In genomic region chr4:168275836-168276235, GRCh38 we compare ENCODE assay signal across 29 cellular contexts. TPM values are rescaled to one million over a fixed set of nuclear protein-coding genes. Genes with fewer than 3 reads are reported as not detected.
"Had no signal": no experiment of that assay in that cellular context is flagged by ENCODE, and none has a peak within 500 bp of the region (broad histone marks: within the 10 kb centered on the region; RNA-seq: fewer than 3 reads in every experiment).

No MANE protein-coding gene starts in this region.

- H3K9ac ChIP-seq: neural progenitor cell, parathyroid adenoma had no signal

- ATAC-seq: natural killer cell; psoas muscle; right cardiac atrium; sciatic nerve; stimulated activated memory B cell treated with anti-CD40 and anti-IgM and Interleukin-4, amounts not matched to agents 10 μg/mL and 1 μg/mL and 100 μg/mL, for 72 hours; stimulated activated naive CD8-positive, alpha-beta T cell treated with anti-CD3 and anti-CD28 coated beads, Interleukin-15, amount 100 ng/mL, for 72 hours; stimulated activated naive CD8-positive, alpha-beta T cell treated with anti-CD3 and anti-CD28 coated beads, Interleukin-15, Interleukin-2, amounts not matched to agents 100 U/mL and 50 U/mL, for 24 hours; upper lobe of right lung had no signal

- H3K79me2 ChIP-seq: parathyroid adenoma had no signal

- H3K27ac ChIP-seq: neural progenitor cell, ovary, parathyroid adenoma, psoas muscle, skin epidermis, spleen, suprapubic skin, testis, tibial artery, transverse colon, upper lobe of right lung, uterus had no signal

- H3K27me3 ChIP-seq: neural progenitor cell, ovary, spleen, suprapubic skin, testis, tibial artery, transverse colon, upper lobe of right lung, uterus had no signal

- DNase-seq: natural killer cell; occipital lobe; ovary; posterior cingulate gyrus; psoas muscle; right cardiac atrium; spleen; stimulated activated CD4-positive, alpha-beta T cell treated with anti-CD3 and anti-CD28 coated beads, Interleukin-12 subunit alpha, Interleukin-12 subunit beta, amount 100 ng/mL, for 4 hours; stimulated activated CD4-positive, alpha-beta T cell treated with anti-CD3 and anti-CD28 coated beads, Interleukin-1b, Interleukin-23, amount 100 ng/mL, for 48 hours; stimulated activated CD4-positive, alpha-beta T cell treated with anti-CD3 and anti-CD28 coated beads, Interleukin-4, amount 100 ng/mL, for 1 hour; stimulated activated CD4-positive, alpha-beta T cell treated with anti-CD3 and anti-CD28 coated beads, Interleukin-4, amount 100 ng/mL, for 4 hours; stimulated activated CD8-positive, alpha-beta memory T cell treated with anti-CD3 and anti-CD28 coated beads, Interleukin-4, amount 100 ng/mL, for 48 hours; stimulated activated naive CD4-positive, alpha-beta T cell; stimulated activated naive CD8-positive, alpha-beta T cell treated with anti-CD3 and anti-CD28 coated beads, Interleukin-15, amount 100 ng/mL, for 72 hours; stimulated activated naive CD8-positive, alpha-beta T cell treated with anti-CD3 and anti-CD28 coated beads, Interleukin-15, Interleukin-2, amounts not matched to agents 100 U/mL and 50 U/mL, for 24 hours; substantia nigra; testis; tibial artery; transverse colon; upper lobe of right lung; uterus had no signal

- H3K36me3 ChIP-seq: neural progenitor cell, ovary, uterus had no signal

- H3K4me1 ChIP-seq: neural progenitor cell, parathyroid adenoma, spleen, suprapubic skin, testis, tibial artery, transverse colon, upper lobe of right lung, uterus had no signal

- H2AFZ ChIP-seq: neural progenitor cell, parathyroid adenoma had no signal

- H3K4me2 ChIP-seq: neural progenitor cell, smooth muscle cell had no signal

- H3K9me3 ChIP-seq: ovary, psoas muscle, spleen, suprapubic skin, testis, tibial artery, transverse colon, upper lobe of right lung, uterus had no signal

- H3K4me3 ChIP-seq: neural progenitor cell, ovary, psoas muscle, skin epidermis, smooth muscle cell, spleen, suprapubic skin, testis, tibial artery, transverse colon, upper lobe of right lung, uterus had no signal

RNA-seq across cellular contexts. Expression of gene DDX60, which starts 42.7 kb away (rescaled TPM):
- polyA plus RNA-seq: neural cell had no signal
